1 cellular context compared by ENCODE assay signal in genomic region chr10:15167411-15168295, GRCh38.
TF ChIP-seq lines count a peak whose summit lies in the region.

No MANE protein-coding gene starts in this region.

TF ChIP-seq in K562, 482 proteins besides CTCF, POLR2A, EP300 and RAD21 (continued from another document and continues in another):
- TF ChIP-seq MGA (IDR thresholded peaks at IDR 0.05) (no peak), AFF4 (CRISPR knock-in tag; IDR thresholded peaks at IDR 0.05) (no peak), BRD9 (IDR thresholded peaks at IDR 0.05; ENCODE audit: low read depth, partially characterized antibody) (no peak), ZNF24 (IDR thresholded peaks at IDR 0.05) (no peak), UBTF (IDR thresholded peaks at IDR 0.05; ENCODE audit: borderline replicate concordance in 1 of 2, low read depth in 2 of 2, low read length in 2 of 2) (no peak), RHOXF2B (CRISPR knock-in tag; conservative IDR thresholded peaks at IDR 0.05) (no peak), THAP12 (CRISPR knock-in tag; IDR thresholded peaks at IDR 0.05) (peak; percentile 66; the same call in 1 of the 2 replicates), SMARCA5 (IDR thresholded peaks at IDR 0.05) (peak; percentile 20; the same call in 1 of the 2 replicates), AFF1 (IDR thresholded peaks at IDR 0.05; ENCODE audit: low read depth in 1 of 2, partially characterized antibody in 2 of 2) (no peak), ZNF639 (CRISPR knock-in tag; conservative IDR thresholded peaks at IDR 0.05 in 1 of 2, IDR thresholded peaks at IDR 0.05 in 1 of 2) (0 out of 4 replicates have a peak, but pooled peaks of 1 of the 2 experiments have one; percentile 26), CHD2 (IDR thresholded peaks at IDR 0.05; ENCODE audit: low read depth, low read length) (no peak), ZNF444 (CRISPR knock-in tag; IDR thresholded peaks at IDR 0.05) (no peak), ARID4B (CRISPR knock-in tag; IDR thresholded peaks at IDR 0.05) (peak; percentile 9; the same call in 1 of the 2 replicates)
